In genomic region chr1:246300653-246301549, GRCh38 we compare ENCODE assay signal across 21 cellular contexts.
A peak's percentile ranks its signal among the peaks of the same experiment; 100 is the strongest.
DNase-seq lines count a peak whose midpoint lies in the region; ATAC-seq, FAIRE-seq and TF ChIP-seq lines count a peak whose summit lies in the region.
"Had no signal": no experiment of that assay in that cellular context is flagged by ENCODE, and none has a peak within 500 bp of the region (broad histone marks: within the 10 kb centered on the region; RNA-seq: fewer than 3 reads in every experiment).

No MANE protein-coding gene starts in this region.

- H3K4me2 ChIP-seq in A549: peak overlapping the region; percentile 21
- peak overlapping the region; percentile 5 for H3K4me2 ChIP-seq in endothelial cell of umbilical vein (ENCODE audit: insufficient read depth, low read length)

- no peak overlapping the region for H3K27ac ChIP-seq in A549
- no peak overlapping the region for H3K27ac ChIP-seq in endothelial cell of umbilical vein (ENCODE audit: insufficient read depth, low read depth, low read length)

- no peak for DNase-seq in A549 (ENCODE audit: low read depth in 1 of 2, low spot score in 1 of 2)
- peak; percentile 43 for DNase-seq in NCI-H2029 treated with DMSO at 0.1 percent for 48 hours (lab: John Stamatoyannopoulos, UW)
- DNase-seq in endothelial cell of umbilical vein (ENCODE audit: low read depth, low spot score): peak; percentile 48
- peak; percentile 11 for DNase-seq in mucosa of gallbladder (ENCODE audit: low spot score)
- no peak for DNase-seq in NCI-H1105 (lab: John Stamatoyannopoulos, UW)
- DNase-seq in GM19238 (ENCODE audit: insufficient read length, low spot score): no peak
- DNase-seq in UCSD-AML1 (lab: John Stamatoyannopoulos, UW; ENCODE audit: unreplicated experiment): no peak
- DNase-seq: ACHN; CD4-positive, CD25-positive, alpha-beta regulatory T cell; DMS79 treated with DMSO at 0.1 percent for 48 hours; GDM1; KBM-7; NCI-H1092; NCI-H1694 treated with DMSO at 0.1 percent for 48 hours; NCI-H2171 treated with DMSO at 0.1 percent for 48 hours; SIG-M5 had no signal

- H4K20me1 ChIP-seq in endothelial cell of umbilical vein (replicated peaks; ENCODE audit: control insufficient read depth, extremely low read depth, insufficient read depth, low read length): no peaks in the 10 kb centered on the region

- TF ChIP-seq EP300 in A549 (IDR thresholded peaks at IDR 0.05): no peak

- WGBS in A549 (ENCODE audit: missing lambda C conversion rate): 50% methylated on average over 6 of the region's 6 CpGs

- H3K9me1 ChIP-seq in endothelial cell of umbilical vein (replicated peaks; ENCODE audit: control insufficient read depth, extremely low read depth, insufficient read depth, low read length): no peaks in the 10 kb centered on the region

- peaks cover 37% of the 10 kb centered on the region for H3K4me1 ChIP-seq in A549
- H3K4me1 ChIP-seq in endothelial cell of umbilical vein (ENCODE audit: control insufficient read depth, extremely low read depth, insufficient read depth, low read length): peaks cover 31% of the 10 kb centered on the region

- no peak overlapping the region for H3K9ac ChIP-seq in endothelial cell of umbilical vein (replicated peaks; ENCODE audit: extremely low read depth, insufficient read depth, low read length)

- TF ChIP-seq RAD21 in A549 (conservative IDR thresholded peaks at IDR 0.05 in 1 of 2, IDR thresholded peaks at IDR 0.05 in 1 of 2): no peak

- H3K4me3 ChIP-seq in A549 (no peak overlapping the region), endothelial cell of umbilical vein (replicated peaks in 1 of 3; ENCODE audit: insufficient read depth in 1 of 3, low read depth in 1 of 3, low read length in 3 of 3) (no peak overlapping the region)

- no TSS peak for BruUV-seq in endothelial cell of umbilical vein (replicated peaks; lab: Mats Ljungman, UMichigan)

- dilution Hi-C loops in endothelial cell of umbilical vein (cut with MboI; ENCODE audit: extremely low pct_ligation_motif_present, low sequenced_read_pairs): no loop called here

- TF ChIP-seq CTCF in A549 (IDR thresholded peaks at IDR 0.05) (no peak), endothelial cell of umbilical vein (IDR thresholded peaks at IDR 0.05; ENCODE audit: extremely low read depth in 1 of 2, insufficient read depth in 1 of 2, low read depth in 1 of 2, low read length in 2 of 2) (no peak)

- H3K36me3 ChIP-seq in endothelial cell of umbilical vein (ENCODE audit: control insufficient read depth in 2 of 2, extremely low read depth in 1 of 2, insufficient read depth in 2 of 2, low read length in 2 of 2): no peaks in the 10 kb centered on the region

- TF ChIP-seq POLR2A in A549 (IDR thresholded peaks at IDR 0.05; ENCODE audit: low read length) (no peak), endothelial cell of umbilical vein (IDR thresholded peaks at IDR 0.05; ENCODE audit: low read depth, low read length) (no peak)

- FAIRE-seq in A549 (lab: Jason Lieb, UNC): no peak
- no peak for FAIRE-seq in endothelial cell of umbilical vein (lab: Jason Lieb, UNC)
- FAIRE-seq: GM12892, GM19239, HTR-8/SVneo had no signal

- CTCF ChIA-PET in A549 (lab: Yijun Ruan, JAX) (no interaction called here), endothelial cell of umbilical vein (lab: Charles Lee) (interaction anchor here (0.8 to 1.2 kb wide), 2 partner anchors 20 to 120 kb away, joined by 3 read pairs; no protein-coding TSS in a partner anchor)

- H3K9me3 ChIP-seq in A549 (no peaks in the 10 kb centered on the region), endothelial cell of umbilical vein (replicated peaks; ENCODE audit: control insufficient read depth, insufficient read depth, low read length) (no peaks in the 10 kb centered on the region)

- H3K79me2 ChIP-seq in endothelial cell of umbilical vein (ENCODE audit: control insufficient read depth, insufficient read depth, low read length): no peaks in the 10 kb centered on the region

- ATAC-seq in A549 (no peak), GM21447 (IDR thresholded peaks at IDR 0.05; ENCODE audit: unreplicated experiment) (no peak)
- ATAC-seq: HCT116 had no signal

- no peak overlapping the region for H2AFZ ChIP-seq in endothelial cell of umbilical vein (ENCODE audit: low read depth, low read length)

- intact Hi-C loops in endothelial cell of umbilical vein (cut with micrococcal nuclease): no loop called here

- POLR2A ChIA-PET in A549 (lab: Yijun Ruan, JAX): no interaction called here
- POLR2A ChIA-PET in endothelial cell of umbilical vein (lab: Charles Lee): no interaction called here

- no peaks in the 10 kb centered on the region for H3K27me3 ChIP-seq in endothelial cell of umbilical vein (ENCODE audit: control insufficient read depth in 2 of 2, insufficient read depth in 2 of 2, low read length in 2 of 2)

TF ChIP-seq in A549, 52 proteins besides CTCF, POLR2A, EP300 and RAD21:
- TF ChIP-seq MAFK (IDR thresholded peaks at IDR 0.05; ENCODE audit: partially characterized antibody) (peak; percentile 84), KDM5A (IDR thresholded peaks at IDR 0.05) (no peak)

TF ChIP-seq in endothelial cell of umbilical vein, 7 proteins besides CTCF, POLR2A, EP300 and RAD21:
- TF ChIP-seq MYC (IDR thresholded peaks at IDR 0.05; ENCODE audit: low read depth, low read length): no peak
- TF ChIP-seq JUN (IDR thresholded peaks at IDR 0.05; ENCODE audit: borderline replicate concordance, insufficient read depth, insufficient read length, low read depth): no peak
- no peak for TF ChIP-seq GATA2 (IDR thresholded peaks at IDR 0.05; ENCODE audit: insufficient read depth, insufficient read length, low read depth, low read length)
- TF ChIP-seq MAX (IDR thresholded peaks at IDR 0.05; ENCODE audit: insufficient read depth, insufficient read length): no peak
- TF ChIP-seq EZH2 (IDR thresholded peaks at IDR 0.05; ENCODE audit: borderline replicate concordance, low read depth, low read length, severe bottlenecking): no peak
- TF ChIP-seq FOS (IDR thresholded peaks at IDR 0.05; ENCODE audit: borderline replicate concordance, insufficient read depth, low read length): no peak
- TF ChIP-seq POLR2AphosphoS5 (IDR thresholded peaks at IDR 0.05; ENCODE audit: insufficient read depth, low read depth, low read length): no peak
TF ChIP-seq in endothelial cell of umbilical vein: peak in this region for 0.

Comparison
In these comparisons a context has a peak if more than half of its experiments do, and no peak if none do; other contexts are left out.
1. DNase-seq: peak in NCI-H2029 treated with DMSO at 0.1 percent for 48 hours (single experiment), endothelial cell of umbilical vein (single experiment) and mucosa of gallbladder (single experiment); none in A549 (0 of 2), NCI-H1105 (single experiment), GM19238 (single experiment) and UCSD-AML1 (single experiment).